8 cellular contexts compared by ENCODE assay signal in the genomic region with DNA sequence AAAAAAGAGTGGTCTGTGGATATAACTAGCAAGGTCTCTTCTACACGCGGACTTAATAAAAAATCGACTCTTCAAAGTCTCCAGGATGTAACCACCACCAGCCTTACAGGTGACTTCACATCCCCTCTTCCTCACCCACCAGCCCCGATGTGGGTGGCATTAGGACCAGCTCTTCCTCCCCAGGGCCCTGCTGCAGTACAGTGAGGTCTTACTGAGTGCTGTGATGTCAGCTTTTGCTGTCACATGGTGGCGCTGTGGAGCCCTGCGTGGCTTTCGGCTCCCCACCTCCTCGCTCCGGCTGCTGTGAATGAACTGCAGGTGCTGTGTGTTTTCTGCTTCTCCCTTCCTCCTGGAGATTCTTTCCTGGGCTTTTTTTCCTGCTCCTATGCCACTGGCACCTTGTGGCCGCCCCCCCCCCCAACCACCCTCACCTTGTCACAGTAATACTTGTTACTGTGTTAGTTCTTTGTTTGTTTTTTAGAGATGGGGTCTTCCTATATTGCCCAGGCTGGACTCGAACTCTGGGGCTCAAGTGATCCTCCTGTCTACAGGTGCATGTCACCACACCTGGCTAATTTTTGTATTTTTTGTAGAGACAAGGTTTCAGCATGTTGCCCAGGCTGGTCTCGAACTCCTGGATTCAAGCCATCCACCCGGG. TPM values are rescaled to one million over a fixed set of nuclear protein-coding genes. Genes with fewer than 3 reads are reported as not detected.
DNase-seq lines count a peak whose midpoint lies in the region; ATAC-seq lines count a peak whose summit lies in the region.

No MANE protein-coding gene starts in this region.

- peaks cover 0 to 1% (median 0%) of the 10 kb centered on the region in 7 donors for H3K9me3 Mint-ChIP-seq in CD4-positive, CD25-positive, alpha-beta regulatory T cell
- H3K9me3 Mint-ChIP-seq in T-cell, result no peaks in the 10 kb centered on the region
- H3K9me3 Mint-ChIP-seq in activated naive CD8-positive, alpha-beta T cell treated with anti-CD3 and anti-CD28 coated beads, Interleukin-2, amount 10 ng/mL, durations not matched to agents 7 days and 5 days, result no peaks in the 10 kb centered on the region

- peaks cover 0 to 17% (median 3%) of the 10 kb centered on the region in 4 donors for H3K4me1 Mint-ChIP-seq in CD4-positive, CD25-positive, alpha-beta regulatory T cell
- peaks cover 4 to 7% (median 5%) of the 10 kb centered on the region in 3 donors for H3K4me1 Mint-ChIP-seq in T-cell
- H3K4me1 Mint-ChIP-seq in activated naive CD8-positive, alpha-beta T cell treated with anti-CD3 and anti-CD28 coated beads, Interleukin-2, amount 10 ng/mL, durations not matched to agents 7 days and 5 days, result peaks cover 6% of the 10 kb centered on the region

- CTCF ChIA-PET in T-cell (lab: Charles Lee), result interaction anchor here in 1 of 2 donors (0.7 to 1.3 kb wide), 6 partner anchors 23 to 513 kb away, joined by 3 to 7 read pairs (median 4); no protein-coding TSS in a partner anchor

- peak; percentile 99 to 100 for ATAC-seq in CD4-positive, CD25-positive, alpha-beta regulatory T cell (ENCODE audit: low read depth in 2 of 2)
- ATAC-seq in T-cell (replicated peaks in 1 of 4) (peak; percentile 99 to 100 (median 100)), left cardiac atrium (peak; percentile 89 to 92)
- peak; percentile 100 for ATAC-seq in activated naive CD8-positive, alpha-beta T cell treated with anti-CD3 and anti-CD28 coated beads, Interleukin-2, amount 10 ng/mL, durations not matched to agents 7 days and 5 days (ENCODE audit: low read depth)

- H3K9me3 ChIP-seq in CD4-positive, CD25-positive, alpha-beta regulatory T cell (ENCODE audit: control insufficient read depth in 2 of 2, low read length in 2 of 2), result no peaks in the 10 kb centered on the region

- DNase-seq in CD4-positive, CD25-positive, alpha-beta regulatory T cell, result peak; percentile 71 to 88 (median 83)
- peak; percentile 84 for DNase-seq in H7
- peak; percentile 82 for DNase-seq in NCI-H1694 (lab: John Stamatoyannopoulos, UW)
- peak; percentile 66 to 92 (median 84) for DNase-seq in T-cell
- peak; percentile 87 for DNase-seq in activated naive CD8-positive, alpha-beta T cell treated with anti-CD3 and anti-CD28 coated beads, Interleukin-2, amount 10 ng/mL, durations not matched to agents 7 days and 5 days
- DNase-seq in left cardiac atrium, result peak; percentile 87
- peak; percentile 83 for DNase-seq in retina
- no peak for DNase-seq in T1000 (lab: John Stamatoyannopoulos, UW)

- peaks cover 6% of the 10 kb centered on the region for H3K27me3 ChIP-seq in CD4-positive, CD25-positive, alpha-beta regulatory T cell (ENCODE audit: control insufficient read depth, insufficient read depth, low read length)
- no peaks in the 10 kb centered on the region for H3K27me3 ChIP-seq in H7 (ENCODE audit: control insufficient read depth, insufficient read depth, low read length)

- peak overlapping the region in 2 of 3 donors; percentile 62 to 84 for H3K27ac Mint-ChIP-seq in CD4-positive, CD25-positive, alpha-beta regulatory T cell
- peak overlapping the region; percentile 42 to 62 for H3K27ac Mint-ChIP-seq in T-cell
- H3K27ac Mint-ChIP-seq in activated naive CD8-positive, alpha-beta T cell treated with anti-CD3 and anti-CD28 coated beads, Interleukin-2, amount 10 ng/mL, durations not matched to agents 7 days and 5 days, result peak overlapping the region; percentile 51

- H3K4me3 Mint-ChIP-seq in CD4-positive, CD25-positive, alpha-beta regulatory T cell, result peak overlapping the region in 1 of 4 donors; percentile 1
- H3K4me3 Mint-ChIP-seq in T-cell, result no peak overlapping the region
- no peak overlapping the region for H3K4me3 Mint-ChIP-seq in activated naive CD8-positive, alpha-beta T cell treated with anti-CD3 and anti-CD28 coated beads, Interleukin-2, amount 10 ng/mL, durations not matched to agents 7 days and 5 days

- POLR2A ChIA-PET in T-cell (lab: Charles Lee), result interaction anchor here (0.6 to 0.7 kb wide), 2 partner anchors 324 to 519 kb away, joined by 4 to 15 read pairs; partner anchors contain the start of gene MED27 (in 1 of the 2)
- POLR2A ChIA-PET in activated naive CD8-positive, alpha-beta T cell treated with anti-CD3 and anti-CD28 coated beads, Interleukin-2, amount 10 ng/mL, durations not matched to agents 7 days and 5 days (lab: Charles Lee), result interaction anchor here (1.4 kb wide), 1 partner anchor 486 kb away, joined by 3 read pairs; no protein-coding TSS in a partner anchor

- peaks cover 6% of the 10 kb centered on the region for H3K4me1 ChIP-seq in CD4-positive, CD25-positive, alpha-beta regulatory T cell (ENCODE audit: control insufficient read depth, insufficient read depth, low read length, poor library complexity, severe bottlenecking)

- intact Hi-C loops in left cardiac atrium (cut with DNase I), result no loop called here

- H3K27me3 Mint-ChIP-seq in CD4-positive, CD25-positive, alpha-beta regulatory T cell, result peaks cover 26% of the 10 kb centered on the region
- H3K27me3 Mint-ChIP-seq in T-cell, result peaks cover 0 to 4% of the 10 kb centered on the region in 2 donors
- peaks cover 38% of the 10 kb centered on the region for H3K27me3 Mint-ChIP-seq in activated naive CD8-positive, alpha-beta T cell treated with anti-CD3 and anti-CD28 coated beads, Interleukin-2, amount 10 ng/mL, durations not matched to agents 7 days and 5 days

- H3K36me3 ChIP-seq in CD4-positive, CD25-positive, alpha-beta regulatory T cell (ENCODE audit: control insufficient read depth, insufficient read depth, low read length), result no peaks in the 10 kb centered on the region
- H3K36me3 ChIP-seq in H7 (replicated peaks; ENCODE audit: control insufficient read depth, insufficient read depth, low read length), result no peaks in the 10 kb centered on the region

- no peak overlapping the region for H3K27ac ChIP-seq in CD4-positive, CD25-positive, alpha-beta regulatory T cell (ENCODE audit: insufficient read depth, low read length, poor library complexity, severe bottlenecking)

- no peak overlapping the region for H3K4me3 ChIP-seq in CD4-positive, CD25-positive, alpha-beta regulatory T cell (ENCODE audit: low read depth, low read length)
- H3K4me3 ChIP-seq in H7 (ENCODE audit: insufficient read depth, low read depth, low read length), result no peak overlapping the region

- peaks cover 3% of the 10 kb centered on the region for H3K36me3 Mint-ChIP-seq in CD4-positive, CD25-positive, alpha-beta regulatory T cell
- no peaks in the 10 kb centered on the region for H3K36me3 Mint-ChIP-seq in T-cell
- H3K36me3 Mint-ChIP-seq in activated naive CD8-positive, alpha-beta T cell treated with anti-CD3 and anti-CD28 coated beads, Interleukin-2, amount 10 ng/mL, durations not matched to agents 7 days and 5 days, result no peaks in the 10 kb centered on the region

RNA-seq across cellular contexts. Expression of gene RAPGEF1, which starts 15.8 kb away (rescaled TPM):
- total RNA-seq in CD4-positive, CD25-positive, alpha-beta regulatory T cell, result 159 TPM
- polyA plus RNA-seq in CD4-positive, CD25-positive, alpha-beta regulatory T cell, result 1 to 10 TPM; 3.8 to 7.3 (median 4.6) TPM
- total RNA-seq in H7 (2014; rRNA removed; shearing (Covaris generic)), result 47.1 and 49.6 TPM in 2 replicates
- total RNA-seq in T-cell, result 100 to 1,000 TPM in 4 of 5 donors, 10 to 100 TPM in 1; 97.9 to 167 (median 139) TPM
- 100 to 1,000 TPM; 129 to 131 TPM for total RNA-seq in activated naive CD8-positive, alpha-beta T cell treated with anti-CD3 and anti-CD28 coated beads, Interleukin-2, amount 10 ng/mL, durations not matched to agents 7 days and 5 days
- total RNA-seq in left cardiac atrium, result 100 to 1,000 TPM; 108 to 109 TPM
